23 cellular contexts compared by ENCODE assay signal in genomic region chr11:66017354-66017753, GRCh38. TPM values are rescaled to one million over a fixed set of nuclear protein-coding genes. Genes with fewer than 3 reads are reported as not detected.
DNase-seq lines count a peak whose midpoint lies in the region; ATAC-seq, FAIRE-seq and TF ChIP-seq lines count a peak whose summit lies in the region.
"Had no signal": no experiment of that assay in that cellular context is flagged by ENCODE, and none has a peak within 500 bp of the region (broad histone marks: within the 10 kb centered on the region; RNA-seq: fewer than 3 reads in every experiment).

No MANE protein-coding gene starts in this region.

- intact Hi-C loops in kidney (cut with DNase I), result no loop called here

- peaks cover 16% of the 10 kb centered on the region for H3K27me3 Mint-ChIP-seq in activated T-cell treated with anti-CD3 and anti-CD28 coated beads, Interleukin-2, amount 50 U/mL, for 72 hours (ENCODE audit: low read depth)

- H3K27ac ChIP-seq in kidney (ENCODE audit: low read depth in 2 of 2, low read length in 2 of 2), result no peak overlapping the region
- H3K27ac ChIP-seq: 22Rv1 had no signal

- TF ChIP-seq CTCF in kidney (IDR thresholded peaks at IDR 0.05; ENCODE audit: borderline replicate concordance, extremely low read depth, insufficient read depth), result no peak

- no peak overlapping the region for H3K4me3 Mint-ChIP-seq in activated T-cell treated with anti-CD3 and anti-CD28 coated beads, Interleukin-2, amount 50 U/mL, for 72 hours
- H3K4me3 Mint-ChIP-seq: CD8-positive, alpha-beta T cell; GM23338 had no signal

- no peaks in the 10 kb centered on the region for H3K36me3 Mint-ChIP-seq in activated T-cell treated with anti-CD3 and anti-CD28 coated beads, Interleukin-2, amount 50 U/mL, for 72 hours (ENCODE audit: insufficient read depth in 2 of 2)
- H3K36me3 Mint-ChIP-seq: CD8-positive, alpha-beta T cell had no signal

- H3K27ac Mint-ChIP-seq in activated T-cell treated with anti-CD3 and anti-CD28 coated beads, Interleukin-2, amount 50 U/mL, for 72 hours, result no peak overlapping the region
- H3K27ac Mint-ChIP-seq: CD8-positive, alpha-beta T cell; GM23338 had no signal

- H3K4me3 ChIP-seq in kidney (ENCODE audit: low read length in 2 of 2), result no peak overlapping the region
- H3K4me3 ChIP-seq: GM23338 had no signal

- FAIRE-seq in HTR-8/SVneo (lab: Jason Lieb, UNC) (peak; percentile 79), kidney (lab: Jason Lieb, UNC) (no peak)
- FAIRE-seq: D721Med, GM12892, GM19239 had no signal

- no peaks in the 10 kb centered on the region for H3K9me3 Mint-ChIP-seq in activated T-cell treated with anti-CD3 and anti-CD28 coated beads, Interleukin-2, amount 50 U/mL, for 72 hours
- H3K9me3 Mint-ChIP-seq: CD8-positive, alpha-beta T cell; GM23338 had no signal

- no peak overlapping the region for H3K9ac ChIP-seq in kidney (ENCODE audit: low read length in 2 of 2)

- no peaks in the 10 kb centered on the region for H3K36me3 ChIP-seq in kidney (ENCODE audit: control insufficient read depth in 1 of 2, insufficient read depth in 2 of 2, low read length in 2 of 2)

- ATAC-seq in activated T-cell treated with anti-CD3 and anti-CD28 coated beads, Interleukin-2, amount 50 U/mL, for 72 hours (replicated peaks in 1 of 2), result no peak
- ATAC-seq in GM18873 (IDR thresholded peaks at IDR 0.05; ENCODE audit: low FRiP score, unreplicated experiment) (no peak), GM21390 (IDR thresholded peaks at IDR 0.05; ENCODE audit: unreplicated experiment) (no peak)
- ATAC-seq: CD8-positive, alpha-beta T cell; GM23338 had no signal

- peaks cover 7% of the 10 kb centered on the region for H3K4me1 Mint-ChIP-seq in activated T-cell treated with anti-CD3 and anti-CD28 coated beads, Interleukin-2, amount 50 U/mL, for 72 hours (ENCODE audit: low read depth)
- H3K4me1 Mint-ChIP-seq: GM23338 had no signal

- DNase-seq in NCI-H1417 (lab: John Stamatoyannopoulos, UW), result peak in 2 of 3 experiments; percentile 18 to 33
- no peak for DNase-seq in NCI-H1417 treated with DMSO at 0.1 percent for 48 hours (lab: John Stamatoyannopoulos, UW)
- peak; percentile 63 for DNase-seq in activated T-cell treated with anti-CD3 and anti-CD28 coated beads for 4 hours
- DNase-seq in activated T-cell treated with anti-CD3 and anti-CD28 coated beads, Interleukin-2, amount 50 U/mL, for 72 hours, result no peak
- DNase-seq in HTR-8/SVneo (ENCODE audit: insufficient read length, low spot score), result no peak
- DNase-seq in kidney, result peak; percentile 54
- DNase-seq: CD8-positive, alpha-beta T cell; DND-41; GDM1; MV-4-11; NCI-H1694; NCI-H526; RPMI8226 had no signal

- H3K4me1 ChIP-seq in kidney (ENCODE audit: control insufficient read depth in 1 of 2, insufficient read depth in 1 of 2, low read depth in 1 of 2, low read length in 2 of 2), result peaks cover 0 to 3% of the 10 kb centered on the region in 2 donors

- H3K9me3 ChIP-seq in kidney (ENCODE audit: control insufficient read depth in 1 of 2, low read length in 2 of 2), result no peaks in the 10 kb centered on the region

RNA-seq across cellular contexts. Expression of gene CST6, which starts 5.5 kb away (rescaled TPM):
- total RNA-seq in activated T-cell treated with anti-CD3 and anti-CD28 coated beads, Interleukin-2, amount 50 U/mL, for 72 hours, result under 1 TPM; 0.34 to 0.79 TPM
- 5.9 TPM for total RNA-seq in kidney
- 1.2 TPM for polyA plus RNA-seq in kidney (ENCODE audit: insufficient read depth, low read depth, low replicate concordance)
- total RNA-seq: CD8-positive, alpha-beta T cell; HT1080; OCI-LY7 had no signal

RNA-seq across cellular contexts. Expression of gene CATSPER1, which starts 8.9 kb away (rescaled TPM):
- total RNA-seq in activated T-cell treated with anti-CD3 and anti-CD28 coated beads, Interleukin-2, amount 50 U/mL, for 72 hours, result under 1 TPM in 1 of 2 donors, not detected in 1; 0.49 TPM
- total RNA-seq in kidney, result 0.76 TPM
- polyA plus RNA-seq in kidney (ENCODE audit: insufficient read depth, low read depth, low replicate concordance), result not detected
- total RNA-seq: CD8-positive, alpha-beta T cell; GM23338; OCI-LY7 had no signal
- polyA plus RNA-seq: GM23338 had no signal

RNA-seq across cellular contexts. Expression of gene BANF1, which starts 15.1 kb away (rescaled TPM):
- total RNA-seq in activated T-cell treated with anti-CD3 and anti-CD28 coated beads, Interleukin-2, amount 50 U/mL, for 72 hours, result 100 to 1,000 TPM; 166 to 174 TPM
- total RNA-seq in kidney, result 181 TPM
- polyA plus RNA-seq in kidney (ENCODE audit: insufficient read depth, low read depth, low replicate concordance), result 186 TPM

RNA-seq across cellular contexts. Expression of gene EIF1AD, which starts 15.4 kb away (rescaled TPM):
- total RNA-seq in activated T-cell treated with anti-CD3 and anti-CD28 coated beads, Interleukin-2, amount 50 U/mL, for 72 hours, result 10 to 100 TPM; 39.1 to 40.8 TPM
- 37.5 TPM for total RNA-seq in kidney
- 17.7 TPM for polyA plus RNA-seq in kidney (ENCODE audit: insufficient read depth, low read depth, low replicate concordance)

RNA-seq across cellular contexts. Expression of gene GAL3ST3, which starts 31.6 kb away (rescaled TPM):
- total RNA-seq in activated T-cell treated with anti-CD3 and anti-CD28 coated beads, Interleukin-2, amount 50 U/mL, for 72 hours, result under 1 TPM; 0.36 to 0.42 TPM
- total RNA-seq in kidney, result 2.5 TPM
- polyA plus RNA-seq in kidney (ENCODE audit: insufficient read depth, low read depth, low replicate concordance), result 7.6 TPM
- total RNA-seq: CD8-positive, alpha-beta T cell; HT1080; OCI-LY7 had no signal
- polyA plus RNA-seq: BJ had no signal

Comparison
In these comparisons a context has a peak if more than half of its experiments do, and no peak if none do; other contexts are left out.
1. DNase-seq: peak in NCI-H1417 (2 of 3), activated T-cell treated with anti-CD3 and anti-CD28 coated beads for 4 hours (single experiment) and kidney (single experiment); none in NCI-H1417 treated with DMSO at 0.1 percent for 48 hours (single experiment), activated T-cell treated with anti-CD3 and anti-CD28 coated beads, Interleukin-2, amount 50 U/mL, for 72 hours (0 of 2) and HTR-8/SVneo (single experiment).